In genomic region chr2:199462167-199462976, GRCh38 we compare ENCODE assay signal across 9 cellular contexts. TPM values are rescaled to one million over a fixed set of nuclear protein-coding genes. Genes with fewer than 3 reads are reported as not detected.
DNase-seq lines count a peak whose midpoint lies in the region; ATAC-seq and TF ChIP-seq lines count a peak whose summit lies in the region.
"Had no signal": no experiment of that assay in that cellular context is flagged by ENCODE, and none has a peak within 500 bp of the region (broad histone marks: within the 10 kb centered on the region; RNA-seq: fewer than 3 reads in every experiment).

No MANE protein-coding gene starts in this region.

- ATAC-seq in natural killer cell (no peak), GM19455 (IDR thresholded peaks at IDR 0.05; ENCODE audit: unreplicated experiment) (no peak), HG02885 (IDR thresholded peaks at IDR 0.05; ENCODE audit: poor library complexity, unreplicated experiment) (no peak), GM21529 (IDR thresholded peaks at IDR 0.05; ENCODE audit: unreplicated experiment) (no peak)

- H3K4me3 ChIP-seq in AG04450 (ENCODE audit: low read depth, low read length) (0 out of 2 replicates have a peak overlapping the region, but pooled peaks have one; percentile 7), HUES64 (ENCODE audit: low read length) (peak overlapping the region; percentile 57)

- CTCF ChIA-PET in AG04450 (lab: Charles Lee), result interaction anchor here (0.6 to 2.6 kb wide), 9 partner anchors 9 to 1153 kb away, joined by 3 to 9 read pairs (median 4); no protein-coding TSS in a partner anchor

- no peak overlapping the region for H3K27ac Mint-ChIP-seq in chondrocyte (ENCODE audit: unreplicated experiment)
- H3K27ac Mint-ChIP-seq in natural killer cell, result no peak overlapping the region

- peaks cover 55% of the 10 kb centered on the region for H3K27me3 ChIP-seq in AG04450 (ENCODE audit: control insufficient read depth, insufficient read depth, low read length)
- peaks cover 91% of the 10 kb centered on the region for H3K27me3 ChIP-seq in HUES64 (ENCODE audit: insufficient read depth, low read length)

- H3K4me1 Mint-ChIP-seq in chondrocyte (ENCODE audit: low read depth), result peaks cover 20% of the 10 kb centered on the region
- H3K4me1 Mint-ChIP-seq in natural killer cell, result peaks cover 13 to 27% of the 10 kb centered on the region in 2 donors

- H3K9ac ChIP-seq in HUES64 (ENCODE audit: low read depth, low read length), result no peak overlapping the region

- no peaks in the 10 kb centered on the region for H3K36me3 ChIP-seq in HUES64 (ENCODE audit: insufficient read depth, low read length)

- H3K4me3 Mint-ChIP-seq in chondrocyte (ENCODE audit: unreplicated experiment) (peak overlapping the region; percentile 38), natural killer cell (peak overlapping the region; percentile 63)

- H3K4me1 ChIP-seq in HUES64 (ENCODE audit: insufficient read depth, low read length), result peaks cover 26% of the 10 kb centered on the region

- DNase-seq in AG04450 (ENCODE audit: low read depth, low spot score) (no peak), chondrocyte (ENCODE audit: low spot score) (no peak), natural killer cell (no peak)
- DNase-seq in effector CD8-positive, alpha-beta T cell (lab: John Stamatoyannopoulos, UW), result no peak
- DNase-seq: DND-41 had no signal

- intact Hi-C loops in natural killer cell (cut with micrococcal nuclease), result loop anchor here (10.0 kb wide), 1 partner anchor 1138 kb away; no protein-coding TSS in a partner anchor

- POLR2A ChIA-PET in AG04450 (lab: Yijun Ruan, JAX), result no interaction called here

- no peaks in the 10 kb centered on the region for H3K9me3 Mint-ChIP-seq in chondrocyte (ENCODE audit: low read depth)
- peaks cover 2 to 3% of the 10 kb centered on the region in 2 donors for H3K9me3 Mint-ChIP-seq in natural killer cell

- peaks cover 2% of the 10 kb centered on the region for H3K36me3 Mint-ChIP-seq in chondrocyte (ENCODE audit: low read depth)
- H3K36me3 Mint-ChIP-seq in natural killer cell, result peaks cover 9% of the 10 kb centered on the region

- H3K27ac ChIP-seq in AG04450 (ENCODE audit: low read depth, low read length) (no peak overlapping the region), HUES64 (ENCODE audit: low read depth, low read length) (no peak overlapping the region)

- peaks cover 50% of the 10 kb centered on the region for H3K27me3 Mint-ChIP-seq in chondrocyte (ENCODE audit: low read depth)
- peaks cover 43 to 55% of the 10 kb centered on the region in 2 donors for H3K27me3 Mint-ChIP-seq in natural killer cell (ENCODE audit: low read depth in 2 of 2)

- no peak for TF ChIP-seq CTCF in AG04450 (IDR thresholded peaks at IDR 0.05; ENCODE audit: low read depth, low read length)
- TF ChIP-seq CTCF in chondrocyte (IDR thresholded peaks at IDR 0.05), result no peak
- TF ChIP-seq CTCF in natural killer cell (IDR thresholded peaks at IDR 0.05), result no peak

- 1% methylated on average over 60 of the region's 60 CpGs for WGBS in HUES64

- peaks cover 9% of the 10 kb centered on the region; the same call in 1 of the 2 replicates for H3K9me3 ChIP-seq in AG04450 (ENCODE audit: control insufficient read depth, insufficient read depth, low read length)
- no peaks in the 10 kb centered on the region for H3K9me3 ChIP-seq in HUES64 (ENCODE audit: insufficient read depth, low read depth, low read length)

RNA-seq across cellular contexts. Expression of gene SATB2, which starts 4.6 kb away (rescaled TPM):
- 5.0 and 5.3 TPM in 2 replicates for polyA plus RNA-seq in AG04450 (2011; rRNA removed)
- 23.8 and 27.1 TPM in 2 replicates for polyA minus RNA-seq in AG04450 (2011; rRNA and poly(A)+ RNA removed)
- polyA plus RNA-seq in HUES64 (2013, experiment 1 of 2), result 4.5 TPM
- 4.1 TPM for polyA plus RNA-seq in HUES64 (2013, experiment 2 of 2)
- total RNA-seq in chondrocyte (10.5 to 12.0 TPM (median 11.6 TPM) in 3 replicates), natural killer cell (1 to 10 TPM in 1 of 3 donors, under 1 TPM in 2; 0.73 to 2.8 (median 0.79) TPM)
